8 cellular contexts compared by ENCODE assay signal in genomic region chr9:105244996-105245719, GRCh38. TPM values are rescaled to one million over a fixed set of nuclear protein-coding genes. Genes with fewer than 3 reads are reported as not detected.
DNase-seq lines count a peak whose midpoint lies in the region; ATAC-seq and TF ChIP-seq lines count a peak whose summit lies in the region.

No MANE protein-coding gene starts in this region.

- H3K27ac ChIP-seq in Panc1 (ENCODE audit: low read length) (no peak overlapping the region; the same call in 1 of the 2 replicates), foreskin keratinocyte (peak overlapping the region; percentile 92), neural progenitor cell (peak overlapping the region; percentile 48), thymus (ENCODE audit: low read depth) (peak overlapping the region; percentile 25)

- peaks cover 26% of the 10 kb centered on the region for H4K20me1 ChIP-seq in neural progenitor cell (ENCODE audit: low read depth)

- H3K4me3 Mint-ChIP-seq in neural progenitor cell, result peak overlapping the region; percentile 96

- H3K36me3 Mint-ChIP-seq in neural progenitor cell, result no peaks in the 10 kb centered on the region

- H3K36me3 ChIP-seq in BJ (ENCODE audit: control insufficient read depth, insufficient read depth, low read length) (no peaks in the 10 kb centered on the region), Panc1 (ENCODE audit: control insufficient read depth, insufficient read depth, low read length) (no peaks in the 10 kb centered on the region), neural progenitor cell (no peaks in the 10 kb centered on the region), thymus (ENCODE audit: control insufficient read depth, insufficient read depth) (no peaks in the 10 kb centered on the region)

- peak overlapping the region; percentile 57 for H3K27ac Mint-ChIP-seq in neural progenitor cell

- H3K4me1 Mint-ChIP-seq in neural progenitor cell, result peaks cover 28% of the 10 kb centered on the region

- intact Hi-C loops in Panc1 (cut with micrococcal nuclease; ENCODE audit: unreplicated experiment), result loop anchor here (10.0 kb wide), 1 partner anchor 170 kb away; no protein-coding TSS in a partner anchor

- CTCF ChIA-PET in BJ (lab: Yijun Ruan, JAX), result interaction anchor here (0.8 to 2.9 kb wide), 8 partner anchors 11 to 375 kb away, joined by 3 to 13 read pairs (median 3); no protein-coding TSS in a partner anchor
- CTCF ChIA-PET in Panc1 (lab: Charles Lee), result interaction anchor here (0.7 kb wide), 2 partner anchors 67 to 86 kb away, joined by 3 to 5 read pairs; no protein-coding TSS in a partner anchor

- DNase-seq in BJ (ENCODE audit: low read depth) (no peak), Panc1 (ENCODE audit: low read depth, low spot score) (no peak), activated gamma-delta T cell treated with Interleukin-2 at 50 U/mL for 16 hours (peak; percentile 26), foreskin keratinocyte (peak; percentile 51 to 66), neural progenitor cell (ENCODE audit: low spot score) (peak; percentile 53)

- TF ChIP-seq CTCF in BJ (IDR thresholded peaks at IDR 0.05; ENCODE audit: insufficient read depth, low read depth, low read length) (0 out of 2 replicates have a peak, but pooled peaks have one; percentile 5), Panc1 (IDR thresholded peaks at IDR 0.05) (no peak), foreskin keratinocyte (conservative IDR thresholded peaks at IDR 0.05) (peak; percentile 70), neural progenitor cell (IDR thresholded peaks at IDR 0.05) (peak; percentile 29)

- in situ Hi-C loops in Panc1 (cut with HindIII; ENCODE audit: low pct_unique_long_range_greater_than_20kb, low sequenced_read_pairs), result no loop called here

- H3K4me1 ChIP-seq in Panc1 (ENCODE audit: control insufficient read depth, insufficient read depth, low read length), result peaks cover 3% of the 10 kb centered on the region; the same call in 1 of the 2 replicates
- H3K4me1 ChIP-seq in foreskin keratinocyte, result peaks cover 12% of the 10 kb centered on the region
- H3K4me1 ChIP-seq in neural progenitor cell, result peaks cover 62% of the 10 kb centered on the region
- H3K4me1 ChIP-seq in thymus (ENCODE audit: control insufficient read depth, insufficient read depth, low read length), result peaks cover 7% of the 10 kb centered on the region

- peaks cover 17% of the 10 kb centered on the region for H3K27me3 Mint-ChIP-seq in neural progenitor cell (ENCODE audit: insufficient read depth, low read depth)

- H3K4me2 ChIP-seq in neural progenitor cell, result peak overlapping the region; percentile 96

- peak overlapping the region; percentile 43 for H3K9ac ChIP-seq in neural progenitor cell

- POLR2A ChIA-PET in BJ (lab: Charles Lee), result interaction anchor here (0.6 kb wide), 1 partner anchor 318 kb away, joined by 3 read pairs; no protein-coding TSS in a partner anchor
- POLR2A ChIA-PET in Panc1 (lab: Charles Lee), result no interaction called here

- H3F3A ChIP-seq in neural progenitor cell (ENCODE audit: low read depth), result peaks cover 20% of the 10 kb centered on the region

- no peaks in the 10 kb centered on the region for H3K9me3 ChIP-seq in Panc1 (ENCODE audit: control insufficient read depth, insufficient read depth, low read depth, low read length)
- H3K9me3 ChIP-seq in neural progenitor cell (ENCODE audit: low read depth), result no peaks in the 10 kb centered on the region
- no peaks in the 10 kb centered on the region for H3K9me3 ChIP-seq in thymus (ENCODE audit: control insufficient read depth)

- H2AFZ ChIP-seq in neural progenitor cell (replicated peaks), result peak overlapping the region; percentile 89

- H3K4me3 ChIP-seq in BJ (ENCODE audit: low read depth, low read length) (peak overlapping the region; percentile 92), Panc1 (ENCODE audit: low read depth in 2 of 2, low read length in 2 of 2) (peak overlapping the region; percentile 54 to 61), neural progenitor cell (peak overlapping the region; percentile 98), thymus (ENCODE audit: low read length) (peak overlapping the region; percentile 74)

- no peaks in the 10 kb centered on the region for H3K9me3 Mint-ChIP-seq in neural progenitor cell

- ATAC-seq in GM19351 (IDR thresholded peaks at IDR 0.05; ENCODE audit: unreplicated experiment), result peak; percentile 16
- peak; percentile 1 for ATAC-seq in HG03575 (IDR thresholded peaks at IDR 0.05; ENCODE audit: extremely low read depth, insufficient number of reproducible peaks, low FRiP score, unreplicated experiment)
- peak; percentile 28 for ATAC-seq in Panc1
- peak; percentile 69 for ATAC-seq in foreskin keratinocyte

- no peaks in the 10 kb centered on the region; the same call in 1 of the 2 replicates for H3K27me3 ChIP-seq in BJ (ENCODE audit: control insufficient read depth, insufficient read depth, low read length)
- no peaks in the 10 kb centered on the region; the same call in none of the 2 replicates for H3K27me3 ChIP-seq in Panc1 (ENCODE audit: control insufficient read depth, insufficient read depth, low read length)
- peaks cover 5% of the 10 kb centered on the region for H3K27me3 ChIP-seq in foreskin keratinocyte
- H3K27me3 ChIP-seq in neural progenitor cell, result no peaks in the 10 kb centered on the region
- peaks cover 7% of the 10 kb centered on the region for H3K27me3 ChIP-seq in thymus (ENCODE audit: control insufficient read depth, insufficient read depth)

- under 1% methylated on average over 53 of the region's 53 CpGs for WGBS in thymus

- BruUV-seq in Panc1 (replicated peaks; lab: Mats Ljungman, UMichigan), result no TSS peak

- H3K79me2 ChIP-seq in neural progenitor cell (ENCODE audit: low read depth), result peaks cover 52% of the 10 kb centered on the region

RNA-seq across cellular contexts. Expression of gene SLC44A1, which starts 0.7 kb away (rescaled TPM):
- polyA plus RNA-seq in BJ (2011; rRNA removed) (6.6 and 15.3 TPM in 2 replicates), foreskin keratinocyte (5.8 and 7.4 TPM in 2 replicates), thymus (11.6 TPM)
- 16.0 and 24.2 TPM in 2 replicates for polyA minus RNA-seq in BJ (2011; rRNA and poly(A)+ RNA removed)
- total RNA-seq in Panc1 (2021; ENCODE audit: unreplicated experiment) (8.7 TPM), foreskin keratinocyte (33.0 and 35.8 TPM in 2 replicates), neural progenitor cell (ENCODE audit: low replicate concordance) (40.5 and 41.4 TPM in 2 replicates)
- 3.9 TPM for polyA plus RNA-seq in Panc1 (2012; ENCODE audit: insufficient read length)

Comparison
In these comparisons a context has a peak if more than half of its experiments do, and no peak if none do; other contexts are left out.
1. DNase-seq: peak in activated gamma-delta T cell treated with Interleukin-2 at 50 U/mL for 16 hours (single experiment), foreskin keratinocyte (2 of 2) and neural progenitor cell (single experiment); none in BJ (single experiment) and Panc1 (single experiment).
2. ATAC-seq: peak in every context shown above with its lines; median percentile 69 in foreskin keratinocyte; 28 in Panc1; 16 in GM19351; 1 in HG03575.
3. Peak in every context shown above with its lines, with median percentiles within 50 percentile points of each other: H3K4me3 ChIP-seq.